ENCODE assay signal across 8 cellular contexts in genomic region chr7:75915416-75916156, GRCh38. TPM values are rescaled to one million over a fixed set of nuclear protein-coding genes. Genes with fewer than 3 reads are reported as not detected.
DNase-seq lines count a peak whose midpoint lies in the region; ATAC-seq and TF ChIP-seq lines count a peak whose summit lies in the region.

No MANE protein-coding gene starts in this region.

- H3K27ac Mint-ChIP-seq in activated naive CD4-positive, alpha-beta T cell treated with anti-CD3 and anti-CD28 coated beads, Interleukin-2, amount 50 U/mL, for 72 hours, result peak overlapping the region; percentile 89 to 90

- peak overlapping the region; percentile 83 for H3K27ac ChIP-seq in psoas muscle

- H3K9me3 Mint-ChIP-seq in activated naive CD4-positive, alpha-beta T cell treated with anti-CD3 and anti-CD28 coated beads, Interleukin-2, amount 50 U/mL, for 72 hours, result no peaks in the 10 kb centered on the region

- TF ChIP-seq CTCF in psoas muscle (IDR thresholded peaks at IDR 0.05), result no peak

- peak; percentile 23 for DNase-seq in AG08396 (ENCODE audit: low spot score)
- DNase-seq in NCI-H2227 (lab: John Stamatoyannopoulos, UW; ENCODE audit: unreplicated experiment), result peak; percentile 38
- peak in 1 of 2 donors; percentile 27 for DNase-seq in activated naive CD4-positive, alpha-beta T cell treated with anti-CD3 and anti-CD28 coated beads, Interleukin-2, amount 50 U/mL, for 72 hours (ENCODE audit: low spot score in 2 of 2)
- peak; percentile 37 for DNase-seq in left cardiac atrium
- peak; percentile 31 to 62 for DNase-seq in psoas muscle

- H3K27me3 ChIP-seq in psoas muscle (ENCODE audit: insufficient read depth in 3 of 3, low read length in 2 of 3), result no peaks in the 10 kb centered on the region

- ATAC-seq in GM18511 (IDR thresholded peaks at IDR 0.05; ENCODE audit: unreplicated experiment), result peak; percentile 25
- ATAC-seq in activated naive CD4-positive, alpha-beta T cell treated with anti-CD3 and anti-CD28 coated beads, Interleukin-2, amount 50 U/mL, for 72 hours, result no peak
- peak; percentile 9 to 15 for ATAC-seq in left cardiac atrium
- peak in 3 of 4 donors; percentile 12 to 28 (median 13) for ATAC-seq in psoas muscle
- no peak for ATAC-seq in GM19035 (IDR thresholded peaks at IDR 0.05; ENCODE audit: unreplicated experiment)
- no peak for ATAC-seq in HG03196 (IDR thresholded peaks at IDR 0.05; ENCODE audit: unreplicated experiment)

- H3K36me3 Mint-ChIP-seq in activated naive CD4-positive, alpha-beta T cell treated with anti-CD3 and anti-CD28 coated beads, Interleukin-2, amount 50 U/mL, for 72 hours, result peaks cover 0 to 7% of the 10 kb centered on the region in 2 donors

- peak overlapping the region; percentile 98 for H3K4me3 ChIP-seq in psoas muscle

- intact Hi-C loops in left cardiac atrium (cut with DNase I) (loop anchor here (2.0 to 10.0 kb wide), 3 partner anchors 47 to 79 kb away; partner anchors contain the start of gene TMEM120A (in 1 of the 2)), psoas muscle (cut with DNase I) (loop anchor here (1.0 to 5.0 kb wide), 3 partner anchors 38 to 79 kb away; partner anchors contain the start of genes RHBDD2 (in 1 of the 2) and TMEM120A (in 1 of the 2))

- H3K4me1 ChIP-seq in psoas muscle, result peaks cover 36% of the 10 kb centered on the region

- WGBS in psoas muscle, 3 donors, result 0 to 1% (median 1%) methylated on average over 29 to 32 of the region's 32 CpGs

- H3K9me3 ChIP-seq in psoas muscle, result no peaks in the 10 kb centered on the region

- no peaks in the 10 kb centered on the region for H3K36me3 ChIP-seq in psoas muscle (ENCODE audit: insufficient read depth in 1 of 2, low read depth in 1 of 2)

RNA-seq across cellular contexts. Expression of gene POR, which starts 0.6 kb away (rescaled TPM):
- total RNA-seq in activated naive CD4-positive, alpha-beta T cell treated with anti-CD3 and anti-CD28 coated beads, Interleukin-2, amount 50 U/mL, for 72 hours, result 10 to 100 TPM; 22.7 to 40.9 TPM
- total RNA-seq in left cardiac atrium (100 to 1,000 TPM in 1 of 2 donors, 10 to 100 TPM in 1; 60.6 to 128 TPM), psoas muscle (100 to 1,000 TPM in 2 of 4 donors, 10 to 100 TPM in 2; 48.8 to 206 (median 117) TPM)
- 100 to 1,000 TPM in 2 of 3 donors, 10 to 100 TPM in 1; 81.4 to 288 (median 138) TPM for polyA plus RNA-seq in psoas muscle

RNA-seq across cellular contexts. Expression of gene RHBDD2, which starts 36.8 kb away (rescaled TPM):
- 10 to 100 TPM; 14.5 to 26.3 TPM for total RNA-seq in activated naive CD4-positive, alpha-beta T cell treated with anti-CD3 and anti-CD28 coated beads, Interleukin-2, amount 50 U/mL, for 72 hours
- total RNA-seq in left cardiac atrium (10 to 100 TPM; 26.5 to 41.8 TPM), psoas muscle (10 to 100 TPM; 18.3 to 32.0 (median 24.6) TPM)
- 10 to 100 TPM; 26.5 to 38.9 (median 30.7) TPM for polyA plus RNA-seq in psoas muscle

Comparison
In these comparisons a context has a peak if more than half of its experiments do, and no peak if none do; other contexts are left out.
1. ATAC-seq: peak in GM18511 (single experiment), left cardiac atrium (2 of 2) and psoas muscle (3 of 4); none in activated naive CD4-positive, alpha-beta T cell treated with anti-CD3 and anti-CD28 coated beads, Interleukin-2, amount 50 U/mL, for 72 hours (0 of 2), GM19035 (single experiment) and HG03196 (single experiment).